ENCODE assay signal across 8 cellular contexts in the genomic region with DNA sequence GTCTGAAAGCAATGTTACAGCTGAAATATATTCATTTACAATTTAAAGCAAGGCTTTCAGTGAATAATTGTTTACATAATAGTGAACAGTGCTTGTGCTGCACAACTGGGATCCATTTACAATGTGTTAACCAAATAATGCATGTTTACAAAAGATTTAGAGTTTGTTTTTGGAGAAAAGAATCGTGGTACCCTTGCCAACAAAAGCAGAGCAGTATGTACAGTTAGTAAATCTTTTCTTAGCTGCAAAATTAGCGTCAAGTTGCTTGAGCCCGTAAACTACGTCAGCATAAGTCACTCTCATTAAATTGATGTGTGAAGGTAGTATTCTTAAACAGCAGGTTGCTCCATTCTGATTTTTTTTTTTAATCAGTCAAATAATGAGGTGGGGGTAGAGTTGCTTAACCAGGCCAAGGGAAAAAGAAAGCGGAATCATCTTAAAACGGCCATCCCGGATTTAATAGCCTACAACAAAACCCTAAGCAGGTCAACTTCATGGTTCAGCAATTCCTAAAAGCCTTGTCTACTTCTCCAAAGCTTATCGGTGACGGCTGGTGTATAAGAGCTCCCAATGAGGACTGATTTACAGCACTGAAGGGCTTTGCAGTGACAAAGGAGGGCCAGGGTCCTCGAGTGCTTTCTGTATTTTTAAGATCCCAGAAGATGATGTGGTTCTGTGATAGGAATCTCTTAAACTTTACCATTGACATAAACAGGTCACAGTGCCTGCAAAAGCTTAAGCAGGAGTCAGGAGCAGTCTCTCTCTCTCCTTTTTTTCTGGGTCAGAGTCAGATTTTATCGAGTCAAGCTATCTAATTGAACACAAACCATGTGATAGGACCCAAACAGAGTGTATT.
A peak's percentile ranks its signal among the peaks of the same experiment; 100 is the strongest.
DNase-seq lines count a peak whose midpoint lies in the region; TF ChIP-seq lines count a peak whose summit lies in the region.

No MANE protein-coding gene starts in this region.

- 76 to 84% methylated on average over 4 to 6 of the region's 11 CpGs for WGBS in mesodermal cell (ENCODE audit: insufficient coverage in 2 of 2), 2 experiments
- 75 to 76% methylated on average over 11 of the region's 11 CpGs for WGBS in lower leg skin, 2 donors

- H3K36me3 ChIP-seq in brain microvascular endothelial cell (replicated peaks) = no peaks in the 10 kb centered on the region
- no peaks in the 10 kb centered on the region for H3K36me3 ChIP-seq in mesodermal cell (ENCODE audit: control insufficient read depth, insufficient read depth, low read length)

- peaks cover 57% of the 10 kb centered on the region for H3K4me1 ChIP-seq in mesodermal cell (ENCODE audit: control insufficient read depth, insufficient read depth, low read length, poor library complexity, severe bottlenecking)

- peaks cover 16% of the 10 kb centered on the region for H3K9me3 ChIP-seq in mesodermal cell (ENCODE audit: control insufficient read depth, low read length)

- in situ Hi-C loops in brain microvascular endothelial cell (cut with HindIII; ENCODE audit: low pct_ligation_motif_present, low sequenced_read_pairs) = no loop called here

- intact Hi-C loops in lower leg skin (cut with DNase I; ENCODE audit: low total_unique reads) = no loop called here

- H3K27ac ChIP-seq in brain microvascular endothelial cell = peak overlapping the region; percentile 91
- H3K27ac ChIP-seq in mesodermal cell (ENCODE audit: low read depth, low read length, severe bottlenecking) = peak overlapping the region; percentile 80

- DNase-seq in COR-L47 (lab: John Stamatoyannopoulos, UW) = peak; percentile 33
- peak; percentile 88 for DNase-seq in NCI-H2029 treated with DMSO at 0.1 percent for 48 hours (lab: John Stamatoyannopoulos, UW)
- DNase-seq in brain microvascular endothelial cell = no peak
- no peak for DNase-seq in NCI-H526 (lab: John Stamatoyannopoulos, UW)
- DNase-seq in NCI-H2081 treated with DMSO at 0.1 percent for 48 hours (lab: John Stamatoyannopoulos, UW) = no peak
- no peak for DNase-seq in lower leg skin (ENCODE audit: low spot score in 2 of 2)
- DNase-seq in GF-D8 (lab: John Stamatoyannopoulos, UW) = no peak

- H3K27me3 ChIP-seq in brain microvascular endothelial cell (replicated peaks) = no peaks in the 10 kb centered on the region

- no peak overlapping the region for H3K4me3 ChIP-seq in brain microvascular endothelial cell (ENCODE audit: low read depth, low read length)
- H3K4me3 ChIP-seq in mesodermal cell (ENCODE audit: extremely low read depth, insufficient read depth, low read length, poor library complexity, severe bottlenecking) = no peak overlapping the region
- H3K4me3 ChIP-seq in lower leg skin (ENCODE audit: low read depth, poor library complexity, severe bottlenecking) = no peak overlapping the region

- TF ChIP-seq CTCF in brain microvascular endothelial cell (IDR thresholded peaks at IDR 0.05; ENCODE audit: low read depth, low read length, missing control alignments) = no peak
- TF ChIP-seq CTCF in lower leg skin (IDR thresholded peaks at IDR 0.05) = no peak

- TF ChIP-seq POLR2A in lower leg skin (IDR thresholded peaks at IDR 0.05) = no peak

Comparison
In these comparisons a context has a peak if more than half of its experiments do, and no peak if none do; other contexts are left out.
1. DNase-seq: peak in COR-L47 (single experiment) and NCI-H2029 treated with DMSO at 0.1 percent for 48 hours (single experiment); none in brain microvascular endothelial cell (single experiment), NCI-H526 (0 of 2), NCI-H2081 treated with DMSO at 0.1 percent for 48 hours (single experiment), lower leg skin (0 of 2) and GF-D8 (single experiment).